Comparison of ENCODE assay signal across 26 cellular contexts in genomic region chr4:61662362-61662761, GRCh38.
DNase-seq lines count a peak whose midpoint lies in the region; ATAC-seq, FAIRE-seq and TF ChIP-seq lines count a peak whose summit lies in the region.
"Had no signal": no experiment of that assay in that cellular context is flagged by ENCODE, and none has a peak within 500 bp of the region (broad histone marks: within the 10 kb centered on the region; RNA-seq: fewer than 3 reads in every experiment).

No MANE protein-coding gene starts in this region.

- no peaks in the 10 kb centered on the region for H3K79me2 ChIP-seq in HepG2 (ENCODE audit: insufficient read depth, low read length)

- H3K36me3 ChIP-seq in upper lobe of left lung (no peaks in the 10 kb centered on the region), HepG2 (replicated peaks in 1 of 2; ENCODE audit: control insufficient read depth in 1 of 2, insufficient read depth in 2 of 2, low read length in 2 of 2) (no peaks in the 10 kb centered on the region)
- no peaks in the 10 kb centered on the region for H3K36me3 ChIP-seq in effector memory CD4-positive, alpha-beta T cell (ENCODE audit: control insufficient read depth, insufficient read depth, low read length)
- H3K36me3 ChIP-seq: BE2C; BLaER1 treated with 17β-estradiol and CSF1 and Interleukin-3, amounts not matched to agents 10 nM and 100 nM had no signal

- no peak for FAIRE-seq in HepG2 (lab: Jason Lieb, UNC)
- FAIRE-seq: A549, D721Med, GM12878, GM19239 had no signal

- whole genome bisulfite sequencing in upper lobe of left lung, 2 donors = 94 to 97% methylated on average over 5 of the region's 5 CpGs
- 50% methylated on average over 4 of the region's 5 CpGs for WGBS in HepG2 (ENCODE audit: low lambda C conversion rate)

- no peak overlapping the region for H2AFZ ChIP-seq in HepG2 (ENCODE audit: low read length)
- H2AFZ ChIP-seq: GM23338 had no signal

- no peak for TF ChIP-seq RAD21 in HepG2 (CRISPR knock-in tag; IDR thresholded peaks at IDR 0.05)

- no peak for TF ChIP-seq EP300 in upper lobe of left lung (IDR thresholded peaks at IDR 0.05)
- TF ChIP-seq EP300 in HepG2 (IDR thresholded peaks at IDR 0.05; ENCODE audit: low read depth in 2 of 2, low read length in 2 of 2) = no peak
- no peak for TF ChIP-seq EP300 in HepG2 (CRISPR knock-in tag; IDR thresholded peaks at IDR 0.05; ENCODE audit: borderline replicate concordance)

- H3K4me3 ChIP-seq in upper lobe of left lung (no peak overlapping the region), HepG2 (replicated peaks in 1 of 3; ENCODE audit: insufficient read depth in 1 of 3, low read depth in 2 of 3, low read length in 3 of 3) (no peak overlapping the region)
- no peak overlapping the region for H3K4me3 ChIP-seq in effector memory CD4-positive, alpha-beta T cell (ENCODE audit: insufficient read depth, low read depth, low read length, poor library complexity, severe bottlenecking)
- H3K4me3 ChIP-seq: A549; BLaER1 treated with 17β-estradiol and CSF1 and Interleukin-3, amounts not matched to agents 10 nM and 100 nM; GM12878; GM23338 had no signal

- no peak for DNase-seq in natural killer cell treated with Interleukin-12 subunit alpha and Interleukin-12 subunit beta and Interleukin-15 and Interleukin-18, amount 100 ng/mL, for 72 hours (ENCODE audit: low spot score)
- no peak for DNase-seq in natural killer cell
- DNase-seq in sciatic nerve (ENCODE audit: low spot score) = no peak
- peak in 1 of 2 donors; percentile 21 for DNase-seq in upper lobe of left lung
- DNase-seq in 8988T = no peak
- DNase-seq in effector memory CD4-positive, alpha-beta T cell = no peak
- DNase-seq in HepG2 (ENCODE audit: low spot score) = no peak
- DNase-seq: ACHN; AML-193; BE2C; CD4-positive, alpha-beta T cell; CD8-positive, alpha-beta memory T cell; DMS 273 treated with DMSO at 0.1 percent for 48 hours; DMS79; EL; GDM1; H9 had no signal

- BruUV-seq in HepG2 (replicated peaks; lab: Mats Ljungman, UMichigan) = no TSS peak

- H3K36me3 Mint-ChIP-seq in natural killer cell treated with Interleukin-12 subunit alpha and Interleukin-12 subunit beta and Interleukin-15 and Interleukin-18, amount 100 ng/mL, for 72 hours = no peaks in the 10 kb centered on the region
- H3K36me3 Mint-ChIP-seq in natural killer cell = no peaks in the 10 kb centered on the region
- H3K36me3 Mint-ChIP-seq: CD14-positive monocyte; CD8-positive, alpha-beta memory T cell had no signal

- no peak overlapping the region for H3K4me3 Mint-ChIP-seq in natural killer cell treated with Interleukin-12 subunit alpha and Interleukin-12 subunit beta and Interleukin-15 and Interleukin-18, amount 100 ng/mL, for 72 hours
- H3K4me3 Mint-ChIP-seq in natural killer cell = no peak overlapping the region
- H3K4me3 Mint-ChIP-seq: CD14-positive monocyte; CD4-positive, alpha-beta T cell; CD8-positive, alpha-beta memory T cell; GM23338; H9 had no signal

- CTCF ChIA-PET in HepG2 (lab: Yijun Ruan, JAX; ENCODE audit: low intra/inter-chr PET ratio, low total read pairs) = no interaction called here

- no peaks in the 10 kb centered on the region for H3K4me1 ChIP-seq in upper lobe of left lung
- H3K4me1 ChIP-seq in effector memory CD4-positive, alpha-beta T cell (ENCODE audit: control insufficient read depth, insufficient read depth, low read length, poor library complexity, severe bottlenecking) = no peaks in the 10 kb centered on the region
- no peaks in the 10 kb centered on the region for H3K4me1 ChIP-seq in HepG2 (ENCODE audit: insufficient read depth, low read length)
- H3K4me1 ChIP-seq: A549; BLaER1 treated with 17β-estradiol and CSF1 and Interleukin-3, amounts not matched to agents 10 nM and 100 nM had no signal

- no peak overlapping the region for H3K27ac Mint-ChIP-seq in natural killer cell treated with Interleukin-12 subunit alpha and Interleukin-12 subunit beta and Interleukin-15 and Interleukin-18, amount 100 ng/mL, for 72 hours
- H3K27ac Mint-ChIP-seq in natural killer cell = no peak overlapping the region
- H3K27ac Mint-ChIP-seq: CD14-positive monocyte; CD4-positive, alpha-beta T cell; CD8-positive, alpha-beta memory T cell; GM23338; H9 had no signal

- ATAC-seq in natural killer cell treated with Interleukin-12 subunit alpha and Interleukin-12 subunit beta and Interleukin-15 and Interleukin-18, amount 100 ng/mL, for 72 hours = peak; percentile 27 to 43
- ATAC-seq in natural killer cell (no peak), sciatic nerve (peak; percentile 45), upper lobe of left lung (ENCODE audit: low FRiP score in 2 of 2) (peak; percentile 26), HepG2 (no peak)
- ATAC-seq: A549, GM12878, GM23338, HCT116 had no signal

- no peaks in the 10 kb centered on the region for H3K27me3 ChIP-seq in upper lobe of left lung
- no peaks in the 10 kb centered on the region for H3K27me3 ChIP-seq in effector memory CD4-positive, alpha-beta T cell (replicated peaks; ENCODE audit: control insufficient read depth, insufficient read depth, low read length, poor library complexity, severe bottlenecking)
- H3K27me3 ChIP-seq in HepG2 (ENCODE audit: control insufficient read depth in 1 of 2, insufficient read depth in 2 of 2, low read length in 2 of 2) = no peaks in the 10 kb centered on the region
- H3K27me3 ChIP-seq: BE2C; BLaER1 treated with 17β-estradiol and CSF1 and Interleukin-3, amounts not matched to agents 10 nM and 100 nM had no signal

- in situ Hi-C loops in HepG2 (cut with HindIII; ENCODE audit: extremely low pct_ligation_motif_present, low pct_unique_long_range_greater_than_20kb) = no loop called here

- intact Hi-C loops in natural killer cell (cut with micrococcal nuclease) = no loop called here
- intact Hi-C loops in sciatic nerve (cut with DNase I) = no loop called here
- intact Hi-C loops in HepG2 (cut with micrococcal nuclease; ENCODE audit: unreplicated experiment) = no loop called here

- no peak overlapping the region for H3K9ac ChIP-seq in HepG2 (ENCODE audit: insufficient read depth, low read depth, low read length)
- H3K9ac ChIP-seq: BLaER1 treated with 17β-estradiol and CSF1 and Interleukin-3, amounts not matched to agents 10 nM and 100 nM had no signal

- H3K9me3 ChIP-seq in upper lobe of left lung (no peaks in the 10 kb centered on the region), HepG2 (ENCODE audit: low read length) (no peaks in the 10 kb centered on the region)
- no peaks in the 10 kb centered on the region for H3K9me3 ChIP-seq in effector memory CD4-positive, alpha-beta T cell (ENCODE audit: control insufficient read depth, low read length)
- H3K9me3 ChIP-seq: A549, BE2C had no signal

- H3K27ac ChIP-seq in upper lobe of left lung = no peak overlapping the region
- no peak overlapping the region for H3K27ac ChIP-seq in effector memory CD4-positive, alpha-beta T cell (ENCODE audit: insufficient read depth, low read length, poor library complexity, severe bottlenecking)
- no peak overlapping the region for H3K27ac ChIP-seq in HepG2 (ENCODE audit: extremely low read length, insufficient read depth, low read length)
- H3K27ac ChIP-seq: 22Rv1; A549; BLaER1 treated with 17β-estradiol and CSF1 and Interleukin-3, amounts not matched to agents 10 nM and 100 nM had no signal

- H3K4me1 Mint-ChIP-seq in natural killer cell treated with Interleukin-12 subunit alpha and Interleukin-12 subunit beta and Interleukin-15 and Interleukin-18, amount 100 ng/mL, for 72 hours (ENCODE audit: low read depth in 2 of 2) = no peaks in the 10 kb centered on the region
- no peaks in the 10 kb centered on the region for H3K4me1 Mint-ChIP-seq in natural killer cell
- H3K4me1 Mint-ChIP-seq: CD14-positive monocyte; CD8-positive, alpha-beta memory T cell; GM23338 had no signal

- TF ChIP-seq CTCF in natural killer cell (IDR thresholded peaks at IDR 0.05) (no peak), upper lobe of left lung (IDR thresholded peaks at IDR 0.05) (no peak), HepG2 (CRISPR knock-in tag; IDR thresholded peaks at IDR 0.05) (no peak)

- no peak overlapping the region for H3K4me2 ChIP-seq in HepG2 (ENCODE audit: low read depth, low read length)
- H3K4me2 ChIP-seq: A549; BLaER1 treated with 17β-estradiol and CSF1 and Interleukin-3, amounts not matched to agents 10 nM and 100 nM; GM23338 had no signal

- no peaks in the 10 kb centered on the region for H3K27me3 Mint-ChIP-seq in natural killer cell treated with Interleukin-12 subunit alpha and Interleukin-12 subunit beta and Interleukin-15 and Interleukin-18, amount 100 ng/mL, for 72 hours
- H3K27me3 Mint-ChIP-seq in natural killer cell (ENCODE audit: low read depth in 2 of 2) = no peaks in the 10 kb centered on the region
- H3K27me3 Mint-ChIP-seq: CD4-positive, alpha-beta T cell; CD8-positive, alpha-beta memory T cell had no signal

- H3K9me3 Mint-ChIP-seq in natural killer cell treated with Interleukin-12 subunit alpha and Interleukin-12 subunit beta and Interleukin-15 and Interleukin-18, amount 100 ng/mL, for 72 hours = peaks cover 8% of the 10 kb centered on the region
- peaks cover 10 to 12% of the 10 kb centered on the region in 2 donors for H3K9me3 Mint-ChIP-seq in natural killer cell

- TF ChIP-seq POLR2A in upper lobe of left lung (IDR thresholded peaks at IDR 0.05) (no peak), HepG2 (IDR thresholded peaks at IDR 0.05; ENCODE audit: insufficient read depth in 1 of 2, low read depth in 2 of 2, low read length in 2 of 2) (no peak)

- H4K20me1 ChIP-seq in HepG2 (ENCODE audit: insufficient read depth, low read length) = no peaks in the 10 kb centered on the region
- H4K20me1 ChIP-seq: BLaER1 treated with 17β-estradiol and CSF1 and Interleukin-3, amounts not matched to agents 10 nM and 100 nM had no signal

- POLR2A ChIA-PET in HepG2 (lab: Yijun Ruan, JAX) = no interaction called here

TF ChIP-seq in HepG2, 621 proteins besides CTCF, POLR2A, EP300 and RAD21 (continues in another document):
- TF ChIP-seq ZNF30 (CRISPR knock-in tag; IDR thresholded peaks at IDR 0.05) (no peak), IKZF1 (IDR thresholded peaks at IDR 0.05) (no peak), TOPORS (CRISPR knock-in tag; IDR thresholded peaks at IDR 0.05) (no peak), RXRA (CRISPR knock-in tag; IDR thresholded peaks at IDR 0.05) (no peak)

Comparison
In these comparisons a context has a peak if more than half of its experiments do, and no peak if none do; other contexts are left out.
1. ATAC-seq: peak in natural killer cell treated with Interleukin-12 subunit alpha and Interleukin-12 subunit beta and Interleukin-15 and Interleukin-18, amount 100 ng/mL, for 72 hours (2 of 2), sciatic nerve (single experiment) and upper lobe of left lung (2 of 2); none in natural killer cell (0 of 3) and HepG2 (single experiment).